12 cellular contexts compared by ENCODE assay signal in the genomic region with DNA sequence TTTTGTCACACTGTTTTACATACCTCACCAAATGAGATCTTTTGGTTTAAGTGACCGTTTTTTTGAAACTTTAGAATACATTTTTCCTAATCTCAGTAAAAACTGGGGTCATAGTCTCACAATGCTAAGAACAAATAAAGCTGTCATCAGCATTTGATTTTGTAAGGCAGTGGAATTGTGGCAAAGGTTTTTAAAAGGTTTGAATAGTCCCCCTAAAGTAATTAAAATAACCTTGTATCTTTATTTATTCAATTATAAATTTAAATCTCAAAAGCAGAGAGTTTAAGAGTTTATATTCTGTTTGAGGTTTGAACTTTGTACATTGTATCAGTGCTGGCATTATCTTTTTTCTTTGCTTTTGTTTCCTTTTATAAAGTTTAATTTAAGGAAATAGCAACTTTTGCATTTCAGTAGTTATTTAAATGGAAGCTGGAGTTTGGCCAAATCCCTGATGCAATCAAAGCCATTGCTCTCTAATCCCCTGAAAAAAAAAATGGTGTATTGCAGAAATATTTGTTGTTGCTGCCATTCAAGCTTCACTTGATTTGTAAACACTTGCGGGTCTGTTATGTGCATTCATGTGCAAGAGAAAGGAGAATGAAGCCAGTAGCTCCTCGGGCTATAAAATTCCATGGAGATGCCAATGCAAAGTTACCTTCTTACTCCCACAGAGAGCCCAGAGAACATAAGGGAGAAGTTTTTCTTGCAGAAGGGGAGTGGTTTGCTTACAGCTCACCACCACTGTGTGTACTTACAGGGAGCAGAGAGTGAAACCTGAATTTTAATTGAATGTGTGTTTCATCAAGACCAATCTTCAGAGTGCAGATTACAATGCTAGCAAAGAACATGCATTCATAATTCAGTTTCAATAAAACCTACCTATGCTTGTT.
DNase-seq lines count a peak whose midpoint lies in the region; ATAC-seq, FAIRE-seq and TF ChIP-seq lines count a peak whose summit lies in the region.
"Had no signal": no experiment of that assay in that cellular context is flagged by ENCODE, and none has a peak within 500 bp of the region (broad histone marks: within the 10 kb centered on the region; RNA-seq: fewer than 3 reads in every experiment).

No MANE protein-coding gene starts in this region.

- no CpG with 5 or more reads among the region's 3 CpGs for WGBS in trophoblast cell (ENCODE audit: extremely low coverage, insufficient coverage, insufficient read length)

- POLR2A ChIA-PET in PC-3 (lab: Charles Lee; ENCODE audit: unreplicated experiment), result interaction anchor here (0.6 to 0.7 kb wide), 3 partner anchors 180 to 827 kb away, joined by 3 to 6 read pairs (median 3); no protein-coding TSS in a partner anchor

- H2BK12ac ChIP-seq in trophoblast cell (ENCODE audit: low read length), result no peak overlapping the region

- H2AFZ ChIP-seq in PC-3 (ENCODE audit: low read length), result no peak overlapping the region
- no peak overlapping the region for H2AFZ ChIP-seq in fibroblast of lung (ENCODE audit: low read length)
- no peak overlapping the region for H2AFZ ChIP-seq in trophoblast cell (ENCODE audit: insufficient read depth, low read length, poor library complexity)

- H3K36me3 ChIP-seq in PC-3 (ENCODE audit: low read depth, low read length) (no peaks in the 10 kb centered on the region), fibroblast of lung (ENCODE audit: control insufficient read depth, insufficient read depth, low read length) (peaks cover 2% of the 10 kb centered on the region), trophoblast cell (ENCODE audit: control insufficient read depth in 1 of 2, insufficient read depth in 2 of 2, low read length in 2 of 2) (no peaks in the 10 kb centered on the region)

- H3K9me3 ChIP-seq in PC-3 (ENCODE audit: low read length) (no peaks in the 10 kb centered on the region), fibroblast of lung (ENCODE audit: control insufficient read depth, insufficient read depth, low read depth, low read length) (no peaks in the 10 kb centered on the region), trophoblast cell (ENCODE audit: insufficient read depth, low read depth, low read length) (no peaks in the 10 kb centered on the region)
- H3K9me3 ChIP-seq: sigmoid colon had no signal

- H3K27me3 ChIP-seq in PC-3 (ENCODE audit: low read length) (no peaks in the 10 kb centered on the region), fibroblast of lung (ENCODE audit: control insufficient read depth, insufficient read depth, low read length) (no peaks in the 10 kb centered on the region), trophoblast cell (ENCODE audit: insufficient read depth, low read length) (peaks cover 2% of the 10 kb centered on the region)
- H3K27me3 ChIP-seq: sigmoid colon had no signal

- peaks cover 33% of the 10 kb centered on the region for H3K4me1 ChIP-seq in PC-3 (ENCODE audit: insufficient read depth, low read length)
- H3K4me1 ChIP-seq in fibroblast of lung (ENCODE audit: control insufficient read depth, extremely low read depth, insufficient read depth, low read length), result no peaks in the 10 kb centered on the region
- peaks cover 0 to 3% of the 10 kb centered on the region in 2 experiments for H3K4me1 ChIP-seq in trophoblast cell (ENCODE audit: control insufficient read depth in 1 of 2, insufficient read depth in 2 of 2, low read length in 2 of 2)
- H3K4me1 ChIP-seq: sigmoid colon had no signal

- no peak overlapping the region for H2AK5ac ChIP-seq in trophoblast cell (ENCODE audit: low read length)

- H4K20me1 ChIP-seq in PC-3 (ENCODE audit: low read length) (no peaks in the 10 kb centered on the region), fibroblast of lung (ENCODE audit: control insufficient read depth, extremely low read depth, insufficient read depth, low read length) (no peaks in the 10 kb centered on the region)

- no peak overlapping the region for H4K8ac ChIP-seq in trophoblast cell (ENCODE audit: low read depth, low read length)

- no peak overlapping the region for H3K14ac ChIP-seq in trophoblast cell (ENCODE audit: low read length)

- intact Hi-C loops in PC-3 (cut with micrococcal nuclease), result loop anchor here (1.0 to 2.0 kb wide), 4 partner anchors 23 to 173 kb away; no protein-coding TSS in a partner anchor

- CTCF ChIA-PET in PC-3 (lab: Charles Lee), result interaction anchor here (0.6 kb wide), 1 partner anchor 53 kb away, joined by 3 read pairs; no protein-coding TSS in a partner anchor

- H3K9ac ChIP-seq in PC-3 (ENCODE audit: low read length), result peak overlapping the region; percentile 21
- no peak overlapping the region for H3K9ac ChIP-seq in fibroblast of lung (ENCODE audit: insufficient read depth, low read length)
- H3K9ac ChIP-seq in trophoblast cell (ENCODE audit: low read length), result no peak overlapping the region

- TF ChIP-seq CTCF in PC-3 (conservative IDR thresholded peaks at IDR 0.05; ENCODE audit: low read depth, low read length), result no peak
- no peak for TF ChIP-seq CTCF in fibroblast of lung (conservative IDR thresholded peaks at IDR 0.05 in 1 of 2, IDR thresholded peaks at IDR 0.05 in 1 of 2; ENCODE audit: low read depth in 1 of 2, low read length in 2 of 2)

- no peak overlapping the region for H2BK5ac ChIP-seq in trophoblast cell (ENCODE audit: low read depth, low read length, poor library complexity)

- no peak overlapping the region for H4K12ac ChIP-seq in trophoblast cell (ENCODE audit: low read depth, low read length)

- no peak overlapping the region for H4K91ac ChIP-seq in trophoblast cell (ENCODE audit: low read depth, low read length)

- H3K4ac ChIP-seq in trophoblast cell (ENCODE audit: low read depth, low read length), result no peak overlapping the region

- no peaks in the 10 kb centered on the region for H3K79me1 ChIP-seq in trophoblast cell (ENCODE audit: low read length)

- H3K4me3 ChIP-seq in PC-3 (ENCODE audit: low read length) (no peak overlapping the region; the same call in 1 of the 2 replicates), fibroblast of lung (replicated peaks in 1 of 4; ENCODE audit: control extremely low read depth in 1 of 4, insufficient read depth in 1 of 4, low read depth in 3 of 4, low read length in 4 of 4) (peak overlapping the region in 1 of 4 experiments; percentile 25), trophoblast cell (ENCODE audit: low read depth, low read length) (no peak overlapping the region)
- H3K4me3 ChIP-seq: sigmoid colon had no signal

- DNase-seq in HCEC 1CT (peak; percentile 35), PC-3 (peak; percentile 87), fibroblast of lung (ENCODE audit: low read depth in 2 of 2) (peak; percentile 47 to 84), trophoblast cell (peak; percentile 76 to 87), NCI-H1417 treated with DMSO at 0.1 percent for 48 hours (lab: John Stamatoyannopoulos, UW) (no peak), urothelium cell line (ENCODE audit: low spot score) (no peak), GM19240 (ENCODE audit: insufficient read length, low spot score) (no peak), NAMALWA (ENCODE audit: low spot score) (no peak)
- DNase-seq: activated CD4-positive, alpha-beta T cell treated with anti-CD3 and anti-CD28 coated beads, Interleukin-2, amount 10 ng/mL, durations not matched to agents 24 days and 14 days; anterior cingulate cortex; sigmoid colon; stimulated activated naive CD4-positive, alpha-beta T cell had no signal

- no peaks in the 10 kb centered on the region for H3K79me2 ChIP-seq in PC-3 (ENCODE audit: low read length)
- H3K79me2 ChIP-seq in fibroblast of lung (ENCODE audit: control insufficient read depth, insufficient read depth, low read length), result no peaks in the 10 kb centered on the region
- H3K79me2 ChIP-seq in trophoblast cell (ENCODE audit: control insufficient read depth, insufficient read depth, low read length, poor library complexity), result no peaks in the 10 kb centered on the region

- no peak overlapping the region for H3K23ac ChIP-seq in trophoblast cell (ENCODE audit: low read length)

- no peaks in the 10 kb centered on the region for H3K9me2 ChIP-seq in PC-3 (replicated peaks; ENCODE audit: low read length)

- H3F3A ChIP-seq in PC-3 (ENCODE audit: low read length, unreplicated experiment), result peaks cover 4% of the 10 kb centered on the region

- H3K4me2 ChIP-seq in PC-3 (ENCODE audit: low read length), result peak overlapping the region; percentile 61
- H3K4me2 ChIP-seq in fibroblast of lung (ENCODE audit: extremely low read depth, insufficient read depth, low read length), result peak overlapping the region; percentile 17
- H3K4me2 ChIP-seq in trophoblast cell (ENCODE audit: low read length), result no peak overlapping the region

- H2BK120ac ChIP-seq in trophoblast cell (ENCODE audit: insufficient read depth, low read length, poor library complexity), result no peak overlapping the region

- no TSS peak for BruUV-seq in PC-3 (replicated peaks; lab: Mats Ljungman, UMichigan)

- no peak overlapping the region for H3K18ac ChIP-seq in trophoblast cell (ENCODE audit: low read length)

- peak; percentile 97 for ATAC-seq in PC-3

- FAIRE-seq in urothelium cell line (lab: Jason Lieb, UNC), result no peak

- H3K27ac ChIP-seq in PC-3 (ENCODE audit: low read length) (peak overlapping the region; percentile 50), fibroblast of lung (ENCODE audit: insufficient read depth, low read length) (no peak overlapping the region), trophoblast cell (ENCODE audit: low read depth, low read length) (no peak overlapping the region)
- H3K27ac ChIP-seq: sigmoid colon had no signal

Comparison
In these comparisons a context has a peak if more than half of its experiments do, and no peak if none do; other contexts are left out.
1. DNase-seq: peak in HCEC 1CT (single experiment), PC-3 (single experiment), fibroblast of lung (2 of 2) and trophoblast cell (2 of 2); none in NCI-H1417 treated with DMSO at 0.1 percent for 48 hours (single experiment), urothelium cell line (single experiment), GM19240 (single experiment) and NAMALWA (single experiment).